ENCODE assay signal across 8 cellular contexts in the genomic region with DNA sequence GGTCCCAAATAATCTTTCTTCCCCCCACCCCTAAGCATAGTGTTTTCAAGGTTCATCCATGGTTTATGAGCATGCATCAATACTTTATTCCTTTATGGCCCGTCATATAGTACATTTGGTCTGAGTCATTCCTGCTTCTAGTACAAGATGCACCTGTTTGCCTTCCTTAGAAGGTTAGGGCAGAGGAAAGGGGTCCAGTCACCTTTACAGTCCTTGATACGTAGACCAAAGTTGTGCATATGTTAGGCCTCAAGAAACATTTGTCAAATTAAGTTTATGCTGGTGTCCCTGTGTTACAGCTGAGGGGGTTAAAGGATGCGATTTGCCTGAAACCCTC. TPM values are rescaled to one million over a fixed set of nuclear protein-coding genes. Genes with fewer than 3 reads are reported as not detected.
DNase-seq lines count a peak whose midpoint lies in the region; ATAC-seq and TF ChIP-seq lines count a peak whose summit lies in the region.

No MANE protein-coding gene starts in this region.

- H3K4me3 Mint-ChIP-seq in MCF 10A (ENCODE audit: unreplicated experiment) (peak overlapping the region; percentile 98), mesothelial cell of epicardium (peak overlapping the region; percentile 99)

- POLR2A ChIA-PET in MCF 10A (lab: Yijun Ruan, JAX), result interaction anchor here (0.7 to 9.9 kb wide), 9 partner anchors 10 to 377 kb away, joined by 3 to 555 read pairs (median 8); no protein-coding TSS in a partner anchor

- peaks cover 34% of the 10 kb centered on the region for H3K36me3 Mint-ChIP-seq in MCF 10A (ENCODE audit: insufficient read depth, unreplicated experiment)
- H3K36me3 Mint-ChIP-seq in mesothelial cell of epicardium, result no peaks in the 10 kb centered on the region

- intact Hi-C loops in heart right ventricle (cut with DNase I), result no loop called here
- intact Hi-C loops in cardiac septum (cut with DNase I), result loop anchor here (5.0 kb wide), 1 partner anchor 223 kb away; a partner anchor contains a TSS
- intact Hi-C loops in MCF 10A (cut with micrococcal nuclease), result loop anchor here (5.0 kb wide), 1 partner anchor 223 kb away; a partner anchor contains a TSS
- intact Hi-C loops in aorta (cut with DNase I), result loop anchor here in 1 of 2 donors (10.0 kb wide), 1 partner anchor 50 kb away; no protein-coding TSS in a partner anchor

- H3K27me3 ChIP-seq in heart right ventricle (no peaks in the 10 kb centered on the region), aorta (ENCODE audit: control insufficient read depth in 1 of 2, insufficient read depth in 2 of 2, low read length in 1 of 2) (no peaks in the 10 kb centered on the region)

- H3K27ac ChIP-seq in heart right ventricle, result peak overlapping the region; percentile 93 to 99 (median 98)
- H3K27ac ChIP-seq in aorta (ENCODE audit: low read depth in 1 of 2, low read length in 2 of 2), result peak overlapping the region; percentile 82 to 89

- DNase-seq in heart right ventricle (no peak), cardiac septum (ENCODE audit: low spot score) (no peak), MCF 10A (ENCODE audit: unreplicated experiment) (no peak), mesothelial cell of epicardium (ENCODE audit: low spot score in 2 of 2, unreplicated experiment in 2 of 2) (no peak), aorta (no peak), T-helper 9 cell (no peak), NCI-H2107 treated with DMSO at 0.1 percent for 48 hours (lab: John Stamatoyannopoulos, UW; ENCODE audit: unreplicated experiment) (no peak)

- H3K27ac Mint-ChIP-seq in MCF 10A (ENCODE audit: low read depth, unreplicated experiment) (peak overlapping the region; percentile 100), mesothelial cell of epicardium (peak overlapping the region; percentile 100)

- H3K4me1 Mint-ChIP-seq in MCF 10A (ENCODE audit: insufficient read depth, unreplicated experiment), result peaks cover 26% of the 10 kb centered on the region
- peaks cover 18% of the 10 kb centered on the region for H3K4me1 Mint-ChIP-seq in mesothelial cell of epicardium

- peaks cover 13 to 42% (median 37%) of the 10 kb centered on the region in 9 donors for H3K4me1 ChIP-seq in heart right ventricle
- H3K4me1 ChIP-seq in aorta (ENCODE audit: control insufficient read depth in 1 of 2, insufficient read depth in 2 of 2, low read length in 2 of 2), result no peaks in the 10 kb centered on the region

- CTCF ChIA-PET in MCF 10A (lab: Yijun Ruan, JAX), result interaction anchor here (0.6 to 2.7 kb wide), 4 partner anchors 12 to 586 kb away, joined by 3 to 11 read pairs (median 4); no protein-coding TSS in a partner anchor

- H3K9me3 Mint-ChIP-seq in MCF 10A (ENCODE audit: unreplicated experiment) (no peaks in the 10 kb centered on the region), mesothelial cell of epicardium (no peaks in the 10 kb centered on the region)

- 72 to 73% methylated on average over 3 of the region's 3 CpGs for WGBS in heart right ventricle, 2 donors
- WGBS in aorta, 2 donors, result 67 to 77% methylated on average over 3 of the region's 3 CpGs

- ATAC-seq in heart right ventricle (no peak), aorta (ENCODE audit: low FRiP score) (no peak), HG02885 (IDR thresholded peaks at IDR 0.05; ENCODE audit: poor library complexity, unreplicated experiment) (no peak)

- H3K27me3 Mint-ChIP-seq in MCF 10A (ENCODE audit: insufficient read depth, unreplicated experiment) (no peaks in the 10 kb centered on the region), mesothelial cell of epicardium (ENCODE audit: low read depth) (no peaks in the 10 kb centered on the region)

- TF ChIP-seq CTCF in heart right ventricle (IDR thresholded peaks at IDR 0.05) (no peak), MCF 10A (IDR thresholded peaks at IDR 0.05; ENCODE audit: unreplicated experiment) (no peak), mesothelial cell of epicardium (IDR thresholded peaks at IDR 0.05; ENCODE audit: unreplicated experiment) (no peak)

- H3K9me3 ChIP-seq in heart right ventricle, result no peaks in the 10 kb centered on the region
- no peaks in the 10 kb centered on the region for H3K9me3 ChIP-seq in aorta (ENCODE audit: control insufficient read depth, low read length)

- peak overlapping the region in 9 of 10 donors; percentile 77 to 98 (median 90) for H3K4me3 ChIP-seq in heart right ventricle
- peak overlapping the region; percentile 1 to 71 for H3K4me3 ChIP-seq in aorta (ENCODE audit: low read length in 2 of 2)

- H3K36me3 ChIP-seq in heart right ventricle (peaks cover 0 to 13% (median 0%) of the 10 kb centered on the region in 9 donors), aorta (ENCODE audit: control insufficient read depth in 1 of 2, insufficient read depth in 2 of 2, low read length in 1 of 2) (peaks cover 0 to 2% of the 10 kb centered on the region in 2 donors)

- BruUV-seq in MCF 10A (replicated peaks; lab: Mats Ljungman, UMichigan), result no TSS peak

RNA-seq across cellular contexts. Expression of a gene that starts 1.4 kb away (rescaled TPM):
- total RNA-seq in heart right ventricle (10 to 100 TPM in 5 of 10 donors, 1 to 10 TPM in 5; 7.2 to 13.4 (median 9.8) TPM), cardiac septum (11.1 TPM), MCF 10A (2022) (13.8 and 17.6 TPM in 2 replicates), mesothelial cell of epicardium (13.6 to 15.9 TPM (median 14.9 TPM) in 3 replicates), aorta (10 to 100 TPM; 13.7 to 17.9 TPM)
- polyA plus RNA-seq in heart right ventricle (10 to 100 TPM in 1 of 2 donors, 1 to 10 TPM in 1; 6.9 to 11.6 TPM), aorta (10 to 100 TPM; 14.8 to 30.3 TPM)

RNA-seq across cellular contexts. Expression of a gene that starts 1.5 kb away (rescaled TPM):
- 10 to 100 TPM; 29.6 to 39.3 (median 34.3) TPM for total RNA-seq in heart right ventricle
- polyA plus RNA-seq in heart right ventricle, result 10 to 100 TPM in 1 of 2 donors, 1 to 10 TPM in 1; 7.1 to 16.8 TPM
- 36.9 TPM for total RNA-seq in cardiac septum
- total RNA-seq in MCF 10A (2022), result 35.0 and 37.9 TPM in 2 replicates
- total RNA-seq in mesothelial cell of epicardium, result 42.2 to 45.9 TPM (median 44.1 TPM) in 3 replicates
- total RNA-seq in aorta, result 10 to 100 TPM; 64.4 to 68.5 TPM
- 10 to 100 TPM; 11.0 to 18.9 TPM for polyA plus RNA-seq in aorta

Comparison
In these comparisons a context has a peak if more than half of its experiments do, and no peak if none do; other contexts are left out.
1. intact Hi-C loops: an anchor here in cardiac septum (5.0 kb wide) and MCF 10A (5.0 kb wide); none called in heart right ventricle.